ENCODE assay signal across 12 cellular contexts in the genomic region with DNA sequence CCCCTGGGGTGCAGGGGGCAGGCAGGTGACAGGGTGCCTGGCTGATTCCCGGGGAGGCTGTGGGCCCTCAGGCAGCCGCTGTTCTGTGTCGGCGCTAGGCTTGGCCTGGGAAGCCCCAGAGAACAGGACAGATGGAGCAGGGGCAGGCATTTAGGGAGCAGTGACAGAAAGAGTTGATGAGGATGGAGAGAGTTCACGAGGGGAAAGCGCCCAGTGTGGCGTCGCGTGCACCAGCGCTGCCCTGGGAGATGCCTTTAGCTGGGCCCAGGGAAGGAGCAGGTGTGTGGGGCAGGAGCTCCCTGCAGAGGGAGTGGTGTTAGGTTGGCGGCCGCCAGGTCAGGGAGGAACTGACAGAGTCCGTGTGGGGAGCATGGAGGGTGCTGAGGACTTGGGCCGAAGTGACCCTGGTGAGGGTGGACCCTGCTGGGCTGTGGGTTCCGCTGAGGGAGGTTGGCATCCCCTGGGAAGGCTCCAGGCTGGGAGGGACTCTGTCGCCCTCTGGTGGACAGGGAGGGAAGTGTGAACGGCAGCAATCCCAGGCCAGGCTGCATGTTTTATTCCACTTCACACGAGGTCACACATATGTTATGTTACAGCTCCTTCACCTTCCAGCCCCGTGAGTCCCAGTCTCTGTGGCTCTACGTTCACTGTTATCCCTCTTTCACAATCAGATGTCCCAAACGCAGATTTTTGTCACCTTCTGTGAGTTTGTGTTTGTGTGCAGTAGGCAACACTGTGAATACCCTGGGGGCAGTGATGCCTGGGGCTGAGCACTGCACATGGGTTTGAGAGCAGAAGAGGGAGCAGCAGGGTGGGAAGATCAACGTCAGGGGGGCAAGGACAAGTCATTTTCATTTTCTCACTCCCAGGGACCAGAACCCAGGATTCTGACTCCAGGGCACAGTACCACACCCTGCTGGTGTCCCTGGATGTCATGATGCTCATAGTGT. TPM values are rescaled to one million over a fixed set of nuclear protein-coding genes. Genes with fewer than 3 reads are reported as not detected.
DNase-seq lines count a peak whose midpoint lies in the region; ATAC-seq, FAIRE-seq and TF ChIP-seq lines count a peak whose summit lies in the region.
"Not testable (repeated sequence)": the region's sequence is repeated elsewhere in the genome, so short reads cannot be mapped to it uniquely, and the experiment has no call there.
"Had no signal": no experiment of that assay in that cellular context is flagged by ENCODE, and none has a peak within 500 bp of the region (broad histone marks: within the 10 kb centered on the region; RNA-seq: fewer than 3 reads in every experiment).

No MANE protein-coding gene starts in this region.

- H3K27me3 ChIP-seq in CD8-positive, alpha-beta T cell (ENCODE audit: insufficient read depth, low read length); K562 (ENCODE audit: control insufficient read depth in 2 of 2, insufficient read depth in 2 of 2, low read length in 2 of 2); neutrophil; transverse colon: not testable (repeated sequence)

- TF ChIP-seq RAD21 in K562 (CRISPR knock-in tag; conservative IDR thresholded peaks at IDR 0.05 in 1 of 2, IDR thresholded peaks at IDR 0.05 in 1 of 2): peak in 1 of 2 experiments; percentile 29; a peak in 2 of 4 replicates

- not testable (repeated sequence) for H4K20me1 ChIP-seq in K562 (replicated peaks; ENCODE audit: control insufficient read depth, insufficient read depth, low read length)

- TF ChIP-seq CTCF in CD8-positive, alpha-beta T cell (IDR thresholded peaks at IDR 0.05): peak; percentile 34
- TF ChIP-seq CTCF in K562 (IDR thresholded peaks at IDR 0.05 in 2 of 3, conservative IDR thresholded peaks at IDR 0.05 in 1 of 3; ENCODE audit: insufficient read depth in 2 of 3, low read depth in 1 of 3, low read length in 3 of 3) (peak; percentile 43 to 58 (median 45)), fibroblast of pulmonary artery (IDR thresholded peaks at IDR 0.05; ENCODE audit: low read length, missing control alignments) (peak; percentile 32), neutrophil (IDR thresholded peaks at IDR 0.05) (peak; percentile 58), transverse colon (IDR thresholded peaks at IDR 0.05) (peak in 3 of 5 experiments; percentile 34 to 40 (median 40))

- H3K4me3 Mint-ChIP-seq in CD8-positive, alpha-beta T cell: not testable (repeated sequence)

- not testable (repeated sequence) for TF ChIP-seq EP300 in K562 (IDR thresholded peaks at IDR 0.05; ENCODE audit: low read length); transverse colon (IDR thresholded peaks at IDR 0.05; ENCODE audit: low read depth)

- H3K27me3 Mint-ChIP-seq in CD8-positive, alpha-beta T cell (ENCODE audit: low read depth): not testable (repeated sequence)

- H3K4me3 ChIP-seq in CD8-positive, alpha-beta T cell (ENCODE audit: low read depth, low read length); K562; fibroblast of pulmonary artery (replicated peaks; ENCODE audit: low read depth, low read length); neutrophil (ENCODE audit: low read depth in 1 of 2, low read length in 1 of 2); transverse colon: not testable (repeated sequence)

- intact Hi-C loops in CD8-positive, alpha-beta T cell (cut with DNase I, micrococcal nuclease): loop anchor here in 1 of 2 experiments (10.0 kb wide), 1 partner anchor 244 kb away; no protein-coding TSS in a partner anchor
- intact Hi-C loops in K562 (cut with micrococcal nuclease); transverse colon (cut with DNase I; ENCODE audit: low total_unique reads): not testable (repeated sequence)

- not testable (repeated sequence) for ATAC-seq in CD8-positive, alpha-beta T cell; K562

- TF ChIP-seq POLR2A in K562 (conservative IDR thresholded peaks at IDR 0.05); transverse colon (IDR thresholded peaks at IDR 0.05): not testable (repeated sequence)

- not testable (repeated sequence) for H3K27ac Mint-ChIP-seq in CD8-positive, alpha-beta T cell

- H3K9me1 ChIP-seq in K562 (ENCODE audit: control insufficient read depth, insufficient read depth, low read length): not testable (repeated sequence)

- not testable (repeated sequence) for H3K36me3 ChIP-seq in CD8-positive, alpha-beta T cell (ENCODE audit: insufficient read depth, low read length); K562 (ENCODE audit: control insufficient read depth, insufficient read depth, low read length); neutrophil; transverse colon

- not testable (repeated sequence) for H3K9me3 Mint-ChIP-seq in CD8-positive, alpha-beta T cell

- H3K9ac ChIP-seq in K562 (ENCODE audit: insufficient read depth in 1 of 2, low read depth in 2 of 2, low read length in 2 of 2): not testable (repeated sequence)

- FAIRE-seq in K562 (lab: Jason Lieb, UNC): not testable (repeated sequence)

- not testable (repeated sequence) for H3K4me1 ChIP-seq in CD8-positive, alpha-beta T cell (ENCODE audit: insufficient read depth, low read length); K562 (replicated peaks in 1 of 2; ENCODE audit: control insufficient read depth in 2 of 2, insufficient read depth in 2 of 2, low read length in 2 of 2); neutrophil (ENCODE audit: control insufficient read depth in 1 of 2, insufficient read depth in 1 of 2, low read depth in 1 of 2, low read length in 1 of 2); transverse colon

- DNase-seq in CD8-positive, alpha-beta T cell: peak in 3 of 7 experiments; percentile 2 to 35 (median 21)
- DNase-seq in HT-29 (ENCODE audit: low spot score) (peak; percentile 44), RPMI7951 (ENCODE audit: low read depth) (peak; percentile 21), K562 (ENCODE audit: extremely low read depth in 1 of 4, low spot score in 3 of 4) (peak in 1 of 4 experiments; percentile 19), fibroblast of pulmonary artery (ENCODE audit: low read depth) (peak; percentile 8), transverse colon (peak; percentile 13)
- DNase-seq in activated CD8-positive, alpha-beta memory T cell treated with anti-CD3 and anti-CD28 coated beads for 24 hours: peak; percentile 70

- under 1% methylated on average over 17 of the region's 22 CpGs for WGBS in K562 (ENCODE audit: insufficient coverage, low coverage, missing lambda C conversion rate)
- WGBS in transverse colon (ENCODE audit: low coverage in 1 of 2), 2 donors: 60 to 74% methylated on average over 1 to 22 of the region's 22 CpGs

- in situ Hi-C loops in K562 (cut with MboI); transverse colon (cut with MboI; ENCODE audit: low pct_ligation_motif_present in 1 of 4, low pct_unique_long_range_greater_than_20kb in 1 of 4, low sequenced_read_pairs in 3 of 4): not testable (repeated sequence)

- not testable (repeated sequence) for H2AFZ ChIP-seq in K562 (ENCODE audit: low read depth, low read length)

- POLR2A ChIA-PET in CD8-positive, alpha-beta T cell (lab: Charles Lee); K562 (lab: Yijun Ruan, JAX): not testable (repeated sequence)

- not testable (repeated sequence) for H3K79me2 ChIP-seq in K562 (ENCODE audit: control insufficient read depth, insufficient read depth, low read length)

- not testable (repeated sequence) for BruUV-seq in K562 (replicated peaks; lab: Mats Ljungman, UMichigan)

- H3K4me1 Mint-ChIP-seq in CD8-positive, alpha-beta T cell (ENCODE audit: low read depth): not testable (repeated sequence)

- CTCF ChIA-PET in CD8-positive, alpha-beta T cell (lab: Charles Lee); K562 (lab: Yijun Ruan, JAX; ENCODE audit: low intra/inter-chr PET ratio): not testable (repeated sequence)

- H3K9me3 ChIP-seq in CD8-positive, alpha-beta T cell (ENCODE audit: low read length); K562 (replicated peaks; ENCODE audit: control insufficient read depth, insufficient read depth, low read depth, low read length); neutrophil; transverse colon: not testable (repeated sequence)

- H3K4me2 ChIP-seq in K562 (ENCODE audit: insufficient read depth, low read length): not testable (repeated sequence)

- not testable (repeated sequence) for H3K36me3 Mint-ChIP-seq in CD8-positive, alpha-beta T cell

- not testable (repeated sequence) for H3K27ac ChIP-seq in CD8-positive, alpha-beta T cell (ENCODE audit: low read depth, low read length); K562 (ENCODE audit: extremely low read depth, low read depth, low read length); neutrophil; transverse colon

RNA-seq across cellular contexts. Expression of a gene that starts 1.7 kb away (rescaled TPM):
- not detected for total RNA-seq in CD8-positive, alpha-beta T cell
- not detected in 2 replicates for total RNA-seq in HT-29 (2014; rRNA removed; shearing (Covaris generic))
- 1.1 and 1.4 TPM in 2 replicates for total RNA-seq in RPMI7951 (2014; rRNA removed; shearing (Covaris generic))
- not detected in 2 replicates for total RNA-seq in K562 (2011; cell fraction: chromatin; rRNA removed; ENCODE audit: low replicate concordance)
- total RNA-seq in K562 (2011; cell fraction: nucleolus; rRNA removed): not detected in 2 replicates
- not detected in 2 replicates for total RNA-seq in K562 (2011; cell fraction: nucleoplasm; rRNA removed)
- total RNA-seq in K562 (2014; rRNA removed): not detected in 2 replicates
- not detected in 2 replicates for total RNA-seq in K562 (2014; rRNA removed; fragmentation: Illumina TruSeq; extraction: Trizol)
- not detected in 2 replicates for total RNA-seq in K562 (2015; rRNA removed; fragmentation: Illumina TruSeq; extraction: Trizol)
- not detected in 2 replicates for total RNA-seq in K562 (2021)
- polyA plus RNA-seq in K562 (2011; rRNA removed): not detected in 2 replicates
- not detected in 2 replicates for polyA plus RNA-seq in K562 (2011; cell fraction: cytosol; rRNA removed)
- polyA plus RNA-seq in K562 (2011; cell fraction: nucleus; rRNA removed): not detected in 2 replicates
- polyA plus RNA-seq in K562 (2012): 0.04 and 0.19 TPM in 2 replicates
- not detected in 2 replicates for polyA plus RNA-seq in K562 (2014; fragmentation: Illumina TruSeq; extraction: Trizol)
- under 1 TPM in 1 of 2 experiments, not detected in 1; 0.20 TPM for polyA plus RNA-seq in K562 (2014; fragmentation: Nextera tagmentation; extraction: Ambion mirVana)
- not detected in 2 replicates for polyA plus RNA-seq in K562 (2014; rRNA removed)
- not detected in 2 replicates for polyA minus RNA-seq in K562 (2011; rRNA and poly(A)+ RNA removed)
- not detected in 2 replicates for polyA minus RNA-seq in K562 (2011; cell fraction: cytosol; rRNA and poly(A)+ RNA removed)
- not detected in 2 replicates for polyA minus RNA-seq in K562 (2011; cell fraction: nucleus; rRNA and poly(A)+ RNA removed)
- total RNA-seq in transverse colon: not detected
- total RNA-seq: breast epithelium, sigmoid colon, T-cell had no signal
- polyA plus RNA-seq: naive thymus-derived CD4-positive, alpha-beta T cell; sigmoid colon had no signal
